In genomic region chr4:112425823-112426222, GRCh38 we compare ENCODE assay signal across 30 cellular contexts.
"Had no signal": no experiment of that assay in that cellular context is flagged by ENCODE, and none has a peak within 500 bp of the region (broad histone marks: within the 10 kb centered on the region; RNA-seq: fewer than 3 reads in every experiment).

No MANE protein-coding gene starts in this region.

- H3K36me3 ChIP-seq: MG63, SJCRH30 had no signal

- DNase-seq: Kasumi-1, KG1, MG63, NCI-H1048, NCI-H1092 treated with DMSO at 0.1 percent for 48 hours, NCI-H1105 treated with DMSO at 0.1 percent for 48 hours, NCI-H1417, NCI-H1436, NCI-H1694 treated with DMSO at 0.1 percent for 48 hours, NCI-H187 treated with DMSO at 0.1 percent for 48 hours, NCI-H2029, NCI-H2081, NCI-H2171 treated with DMSO at 0.1 percent for 48 hours, NCI-H226, NCI-H446 treated with DMSO at 0.1 percent for 48 hours, NCI-H510A, NCI-H524, NCI-H526, NCI-H69, NCI-H748 treated with DMSO at 0.1 percent for 48 hours, NCI-H82, PC-9, SHP77, SIG-M5, SJCRH30 had no signal

- H3K4me3 ChIP-seq: MG63, PC-9, SJCRH30, SK-N-MC had no signal

- H3K27me3 ChIP-seq: MG63, SJCRH30 had no signal

- H2AFZ ChIP-seq: PC-9 had no signal

- H3K27ac ChIP-seq: PC-9, RWPE1, SJCRH30, SK-N-MC had no signal

- H3K4me2 ChIP-seq: PC-9 had no signal

- ATAC-seq: Panc1, Right ventricle myocardium inferior, SK-N-SH treated with all-trans-retinoic acid at 6 μM for 48 hours had no signal

- H3K9me3 ChIP-seq: MG63, SJCRH30 had no signal
